20 cellular contexts compared by ENCODE assay signal in genomic region chr5:99122976-99123375, GRCh38.
"Had no signal": no experiment of that assay in that cellular context is flagged by ENCODE, and none has a peak within 500 bp of the region (broad histone marks: within the 10 kb centered on the region; RNA-seq: fewer than 3 reads in every experiment).

No MANE protein-coding gene starts in this region.

- H3K4me3 ChIP-seq: right atrium auricular region, skin epidermis, tibial nerve, vagina had no signal

- DNase-seq: activated B cell treated with CpG ODN at 0.5 μM for 24 hours; activated CD4-positive, alpha-beta T cell treated with anti-CD3 and anti-CD28 coated beads for 48 hours; activated CD8-positive, alpha-beta T cell treated with anti-CD3 and anti-CD28 coated beads for 36 hours; activated effector memory CD4-positive, alpha-beta T cell treated with anti-CD3 and anti-CD28 coated beads, Interleukin-2, amount 50 U/mL, for 16 hours; activated T-cell treated with anti-CD3 and anti-CD28 coated beads, Interleukin-2, amount 50 U/mL, for 4 hours; cerebellar nuclear complex; endodermal cell; erythroblast; hippocampal formation; kidney; left ventricle myocardium superior; nucleus accumbens; stimulated activated CD4-positive, alpha-beta T cell treated with anti-CD3 and anti-CD28 coated beads, Interleukin-4, amount 100 ng/mL, for 4 hours; stimulated activated CD8-positive, alpha-beta memory T cell treated with anti-CD3 and anti-CD28 coated beads, Interleukin-4, amount 100 ng/mL, for 48 hours; stimulated activated naive CD4-positive, alpha-beta T cell treated with Interleukin-2 at 50 U/mL for 16 hours; substantia nigra had no signal

- H3K36me3 ChIP-seq: right atrium auricular region, tibial nerve, vagina had no signal

- H3K27ac ChIP-seq: right atrium auricular region, skin epidermis, tibial nerve, vagina had no signal

- H3K27me3 ChIP-seq: right atrium auricular region, tibial nerve, vagina had no signal

- H3K4me1 ChIP-seq: right atrium auricular region, tibial nerve, vagina had no signal
